Comparison of ENCODE assay signal across 23 cellular contexts in genomic region chr12:38427442-38427841, GRCh38.
"Had no signal": no experiment of that assay in that cellular context is flagged by ENCODE, and none has a peak within 500 bp of the region (broad histone marks: within the 10 kb centered on the region; RNA-seq: fewer than 3 reads in every experiment).

No MANE protein-coding gene starts in this region.

- H3K27me3 ChIP-seq: gastrocnemius medialis, sigmoid colon, spleen, tibial nerve, upper lobe of left lung had no signal

- H3K4me1 ChIP-seq: gastrocnemius medialis, lower lobe of right lung, psoas muscle, spleen, upper lobe of left lung had no signal

- H3K36me3 ChIP-seq: gastrocnemius medialis, lower lobe of right lung, sigmoid colon, spleen, thoracic aorta, tibial nerve, upper lobe of left lung had no signal

- H3K27ac ChIP-seq: epithelial cell of prostate, gastrocnemius medialis, lower lobe of right lung, psoas muscle, sigmoid colon, spleen, thoracic aorta, upper lobe of left lung had no signal

- DNase-seq: cortex of kidney; effector memory CD8-positive, alpha-beta T cell; foreskin fibroblast; gastrocnemius medialis; head of caudate nucleus; left ventricle myocardium superior; lower lobe of right lung; natural killer cell; nucleus accumbens; psoas muscle; right cardiac atrium; sigmoid colon; spleen; stimulated activated naive B cell treated with anti-CD40 and anti-IgM and Interleukin-4, amounts not matched to agents 10 μg/mL and 1 μg/mL and 100 μg/mL, for 72 hours; upper lobe of left lung had no signal

- ATAC-seq: effector memory CD8-positive, alpha-beta T cell; esophagus mucosa; gastrocnemius medialis; left ventricle myocardium superior; lower lobe of right lung; natural killer cell; psoas muscle; right cardiac atrium; stimulated activated naive B cell treated with anti-CD40 and anti-IgM and Interleukin-4, amounts not matched to agents 10 μg/mL and 1 μg/mL and 100 μg/mL, for 72 hours had no signal

- H3K36me3 Mint-ChIP-seq: memory B cell; natural killer cell; stimulated activated naive B cell treated with anti-CD40 and anti-IgM and Interleukin-4, amounts not matched to agents 10 μg/mL and 1 μg/mL and 100 μg/mL, for 72 hours had no signal

- H3K27ac Mint-ChIP-seq: effector memory CD8-positive, alpha-beta T cell; memory B cell; natural killer cell; stimulated activated naive B cell treated with anti-CD40 and anti-IgM and Interleukin-4, amounts not matched to agents 10 μg/mL and 1 μg/mL and 100 μg/mL, for 72 hours; stimulated activated naive CD8-positive, alpha-beta T cell treated with anti-CD3 and anti-CD28 coated beads, Interleukin-15, Interleukin-2, amounts not matched to agents 100 ng/mL and 50 ng/mL, for 24 hours had no signal

- H3K4me3 Mint-ChIP-seq: effector memory CD8-positive, alpha-beta T cell; memory B cell; natural killer cell; stimulated activated naive B cell treated with anti-CD40 and anti-IgM and Interleukin-4, amounts not matched to agents 10 μg/mL and 1 μg/mL and 100 μg/mL, for 72 hours; stimulated activated naive CD8-positive, alpha-beta T cell treated with anti-CD3 and anti-CD28 coated beads, Interleukin-15, Interleukin-2, amounts not matched to agents 100 ng/mL and 50 ng/mL, for 24 hours had no signal

- FAIRE-seq: keratinocyte, urothelium cell line had no signal

- H3K4me3 ChIP-seq: gastrocnemius medialis, lower lobe of right lung, psoas muscle, sigmoid colon, spleen, thoracic aorta, tibial nerve, upper lobe of left lung had no signal

- H3K9me3 ChIP-seq: gastrocnemius medialis, psoas muscle, thoracic aorta, upper lobe of left lung had no signal

- H3K4me1 Mint-ChIP-seq: memory B cell; natural killer cell; stimulated activated naive B cell treated with anti-CD40 and anti-IgM and Interleukin-4, amounts not matched to agents 10 μg/mL and 1 μg/mL and 100 μg/mL, for 72 hours had no signal

- H3K27me3 Mint-ChIP-seq: effector memory CD8-positive, alpha-beta T cell; memory B cell; stimulated activated naive B cell treated with anti-CD40 and anti-IgM and Interleukin-4, amounts not matched to agents 10 μg/mL and 1 μg/mL and 100 μg/mL, for 72 hours; stimulated activated naive CD8-positive, alpha-beta T cell treated with anti-CD3 and anti-CD28 coated beads, Interleukin-15, Interleukin-2, amounts not matched to agents 100 ng/mL and 50 ng/mL, for 24 hours had no signal
